1 cellular context compared by ENCODE assay signal in the genomic region with DNA sequence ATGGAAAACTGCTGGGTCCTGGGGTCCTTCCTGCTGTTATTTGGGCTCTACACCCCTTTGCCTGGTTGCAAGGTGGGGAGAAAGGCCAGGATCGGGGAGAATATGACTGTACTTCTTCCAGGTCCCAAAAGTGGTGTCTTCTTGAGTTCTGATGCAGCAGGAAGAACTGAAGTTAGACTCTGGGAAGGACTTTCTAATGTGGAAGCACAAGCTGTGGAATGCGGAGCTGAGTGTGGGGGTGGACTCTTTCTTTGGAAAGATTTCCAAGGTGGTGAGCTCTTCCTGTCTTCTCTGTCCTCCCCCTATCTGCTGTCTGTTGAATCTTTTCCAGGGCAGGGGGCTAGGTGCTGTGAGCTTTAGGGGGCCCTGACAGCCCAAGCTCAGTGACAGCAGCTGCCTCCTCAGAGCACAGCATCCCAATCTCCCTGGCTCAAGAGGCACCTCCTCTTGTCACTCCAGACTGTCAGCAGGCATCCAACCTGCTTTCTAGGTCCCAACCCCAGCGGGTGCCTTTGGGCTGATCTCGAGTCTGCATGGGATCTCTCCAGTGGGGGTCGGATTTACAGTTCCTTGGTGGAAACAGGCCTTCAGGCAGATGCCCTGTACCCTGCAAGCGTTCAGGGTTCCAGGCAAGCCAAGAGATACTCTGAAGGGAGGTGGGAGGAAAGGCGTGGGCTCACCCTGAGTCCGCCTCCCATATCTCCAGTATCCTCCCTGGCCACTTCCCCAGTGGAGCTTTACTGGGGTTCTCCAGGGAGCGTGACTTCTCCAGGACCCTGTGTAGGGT.
TF ChIP-seq lines count a peak whose summit lies in the region.

No MANE protein-coding gene starts in this region.

TF ChIP-seq in HEK293, 187 proteins besides CTCF, POLR2A, EP300 and RAD21:
- no peak for TF ChIP-seq ZNF19 (tag by site-specific recombination; IDR thresholded peaks at IDR 0.05; ENCODE audit: low read depth)
- TF ChIP-seq ZNF785 (tag by site-specific recombination; IDR thresholded peaks at IDR 0.05) = no peak
- peak; percentile 67 for TF ChIP-seq ZIC2 (tag by site-specific recombination; IDR thresholded peaks at IDR 0.05)
- TF ChIP-seq ZNF2 (tag by site-specific recombination; IDR thresholded peaks at IDR 0.05) = no peak
- TF ChIP-seq WT1 (tag by site-specific recombination; IDR thresholded peaks at IDR 0.05) = peak; percentile 54
- TF ChIP-seq, protein P1, sequence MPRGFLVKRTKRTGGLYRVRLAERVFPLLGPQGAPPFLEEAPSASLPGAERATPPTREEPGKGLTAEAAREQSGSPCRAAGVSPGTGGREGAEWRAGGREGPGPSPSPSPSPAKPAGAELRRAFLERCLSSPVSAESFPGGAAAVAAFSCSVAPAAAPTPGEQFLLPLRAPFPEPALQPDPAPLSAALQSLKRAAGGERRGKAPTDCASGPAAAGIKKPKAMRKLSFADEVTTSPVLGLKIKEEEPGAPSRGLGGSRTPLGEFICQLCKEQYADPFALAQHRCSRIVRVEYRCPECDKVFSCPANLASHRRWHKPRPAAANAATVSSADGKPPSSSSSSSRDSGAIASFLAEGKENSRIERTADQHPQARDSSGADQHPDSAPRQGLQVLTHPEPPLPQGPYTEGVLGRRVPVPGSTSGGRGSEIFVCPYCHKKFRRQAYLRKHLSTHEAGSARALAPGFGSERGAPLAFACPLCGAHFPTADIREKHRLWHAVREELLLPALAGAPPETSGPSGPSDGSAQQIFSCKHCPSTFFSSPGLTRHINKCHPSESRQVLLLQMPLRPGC (tag by site-specific recombination; IDR thresholded peaks at IDR 0.05) = no peak
- TF ChIP-seq ZFP69B (tag by site-specific recombination; IDR thresholded peaks at IDR 0.05) = no peak
- TF ChIP-seq, protein P2, sequence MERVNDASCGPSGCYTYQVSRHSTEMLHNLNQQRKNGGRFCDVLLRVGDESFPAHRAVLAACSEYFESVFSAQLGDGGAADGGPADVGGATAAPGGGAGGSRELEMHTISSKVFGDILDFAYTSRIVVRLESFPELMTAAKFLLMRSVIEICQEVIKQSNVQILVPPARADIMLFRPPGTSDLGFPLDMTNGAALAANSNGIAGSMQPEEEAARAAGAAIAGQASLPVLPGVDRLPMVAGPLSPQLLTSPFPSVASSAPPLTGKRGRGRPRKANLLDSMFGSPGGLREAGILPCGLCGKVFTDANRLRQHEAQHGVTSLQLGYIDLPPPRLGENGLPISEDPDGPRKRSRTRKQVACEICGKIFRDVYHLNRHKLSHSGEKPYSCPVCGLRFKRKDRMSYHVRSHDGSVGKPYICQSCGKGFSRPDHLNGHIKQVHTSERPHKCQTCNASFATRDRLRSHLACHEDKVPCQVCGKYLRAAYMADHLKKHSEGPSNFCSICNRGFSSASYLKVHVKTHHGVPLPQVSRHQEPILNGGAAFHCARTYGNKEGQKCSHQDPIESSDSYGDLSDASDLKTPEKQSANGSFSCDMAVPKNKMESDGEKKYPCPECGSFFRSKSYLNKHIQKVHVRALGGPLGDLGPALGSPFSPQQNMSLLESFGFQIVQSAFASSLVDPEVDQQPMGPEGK (tag by site-specific recombination; IDR thresholded peaks at IDR 0.05) = no peak
- TF ChIP-seq, protein P3, sequence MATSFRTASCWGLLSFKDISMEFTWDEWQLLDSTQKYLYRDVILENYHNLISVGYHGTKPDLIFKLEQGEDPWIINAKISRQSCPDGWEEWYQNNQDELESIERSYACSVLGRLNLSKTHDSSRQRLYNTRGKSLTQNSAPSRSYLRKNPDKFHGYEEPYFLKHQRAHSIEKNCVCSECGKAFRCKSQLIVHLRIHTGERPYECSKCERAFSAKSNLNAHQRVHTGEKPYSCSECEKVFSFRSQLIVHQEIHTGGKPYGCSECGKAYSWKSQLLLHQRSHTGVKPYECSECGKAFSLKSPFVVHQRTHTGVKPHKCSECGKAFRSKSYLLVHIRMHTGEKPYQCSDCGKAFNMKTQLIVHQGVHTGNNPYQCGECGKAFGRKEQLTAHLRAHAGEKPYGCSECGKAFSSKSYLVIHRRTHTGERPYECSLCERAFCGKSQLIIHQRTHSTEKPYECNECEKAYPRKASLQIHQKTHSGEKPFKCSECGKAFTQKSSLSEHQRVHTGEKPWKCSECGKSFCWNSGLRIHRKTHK (tag by site-specific recombination; IDR thresholded peaks at IDR 0.05) = no peak
- TF ChIP-seq GLIS1 (tag by site-specific recombination; IDR thresholded peaks at IDR 0.05) = peak; percentile 74
- TF ChIP-seq ZNF132 (tag by site-specific recombination; IDR thresholded peaks at IDR 0.05; ENCODE audit: borderline replicate concordance) = no peak
- TF ChIP-seq ZBTB49 (tag by site-specific recombination; IDR thresholded peaks at IDR 0.05; ENCODE audit: low read depth) = no peak
- TF ChIP-seq GLIS2 (tag by site-specific recombination; IDR thresholded peaks at IDR 0.05) = 0 out of 2 replicates have a peak, but pooled peaks have one; percentile 29
- TF ChIP-seq OSR2 (tag by site-specific recombination; IDR thresholded peaks at IDR 0.05) = no peak
- TF ChIP-seq ZNF621 (tag by site-specific recombination; IDR thresholded peaks at IDR 0.05) = no peak
- TF ChIP-seq ZNF654 (tag by site-specific recombination; IDR thresholded peaks at IDR 0.05; ENCODE audit: low read depth) = no peak
- TF ChIP-seq ZSCAN23 (tag by site-specific recombination; IDR thresholded peaks at IDR 0.05) = no peak
- peak; percentile 59 for TF ChIP-seq ZFHX2 (tag by site-specific recombination; conservative IDR thresholded peaks at IDR 0.05)
TF ChIP-seq in HEK293: peak in this region for 5.
